ENCODE assay signal across 17 cellular contexts in the genomic region with DNA sequence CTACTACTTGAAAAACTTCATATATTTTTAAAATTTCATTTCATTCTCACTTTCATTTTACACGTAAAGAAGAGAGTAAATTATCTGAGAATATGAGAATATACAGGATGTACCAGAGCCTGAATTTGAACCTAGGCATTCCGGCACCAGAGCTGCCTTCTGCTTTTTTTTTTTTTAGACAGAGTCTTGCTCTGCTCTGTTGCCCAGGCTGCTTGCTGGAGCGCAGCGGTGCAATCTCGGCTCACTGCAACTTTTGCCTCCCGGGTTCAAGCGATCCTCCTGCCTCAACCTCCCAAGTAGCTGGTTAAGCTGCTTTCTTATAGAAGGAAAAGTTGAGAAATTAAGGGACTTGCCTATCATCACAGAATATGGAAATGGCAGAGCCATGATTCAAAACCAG.
DNase-seq lines count a peak whose midpoint lies in the region; ATAC-seq, FAIRE-seq and TF ChIP-seq lines count a peak whose summit lies in the region.
"Had no signal": no experiment of that assay in that cellular context is flagged by ENCODE, and none has a peak within 500 bp of the region (broad histone marks: within the 10 kb centered on the region; RNA-seq: fewer than 3 reads in every experiment).

No MANE protein-coding gene starts in this region.

- H3K36me3 Mint-ChIP-seq in astrocyte (ENCODE audit: low read depth, unreplicated experiment), result no peaks in the 10 kb centered on the region
- H3K36me3 Mint-ChIP-seq: activated naive CD4-positive, alpha-beta T cell treated with anti-CD3 and anti-CD28 coated beads, Interleukin-2, amount 10 ng/mL, durations not matched to agents 7 days and 5 days had no signal

- H3K4me1 ChIP-seq in astrocyte (ENCODE audit: insufficient read depth, low read length), result no peaks in the 10 kb centered on the region
- H3K4me1 ChIP-seq in heart left ventricle, result peaks cover 0 to 7% (median 0%) of the 10 kb centered on the region in 12 donors
- H3K4me1 ChIP-seq: upper lobe of left lung had no signal

- H3K9ac ChIP-seq in astrocyte (ENCODE audit: low read length), result no peak overlapping the region

- no peak overlapping the region for H2AFZ ChIP-seq in astrocyte (ENCODE audit: low read depth, low read length)

- H3K27me3 ChIP-seq in astrocyte (ENCODE audit: insufficient read depth, low read length) (no peaks in the 10 kb centered on the region), heart left ventricle (no peaks in the 10 kb centered on the region)
- H3K27me3 ChIP-seq: upper lobe of left lung had no signal

- no peak overlapping the region for H3K27ac Mint-ChIP-seq in astrocyte (ENCODE audit: unreplicated experiment)
- H3K27ac Mint-ChIP-seq: activated naive CD4-positive, alpha-beta T cell treated with anti-CD3 and anti-CD28 coated beads, Interleukin-2, amount 10 ng/mL, durations not matched to agents 7 days and 5 days had no signal

- 95 to 97% (median 96%) methylated on average over 7 of the region's 7 CpGs for WGBS in heart left ventricle, 4 donors

- no peak for FAIRE-seq in astrocyte (lab: Jason Lieb, UNC)
- FAIRE-seq: bronchial epithelial cell, D721Med had no signal

- no peak for TF ChIP-seq POLR2A in heart left ventricle (IDR thresholded peaks at IDR 0.05)

- no peak for TF ChIP-seq CTCF in astrocyte (IDR thresholded peaks at IDR 0.05; ENCODE audit: insufficient read depth, low read depth, low read length)
- TF ChIP-seq CTCF in heart left ventricle (IDR thresholded peaks at IDR 0.05), result no peak

- peaks cover 8% of the 10 kb centered on the region for H3K4me1 Mint-ChIP-seq in astrocyte (ENCODE audit: low read depth, unreplicated experiment)
- H3K4me1 Mint-ChIP-seq: activated naive CD4-positive, alpha-beta T cell treated with anti-CD3 and anti-CD28 coated beads, Interleukin-2, amount 10 ng/mL, durations not matched to agents 7 days and 5 days had no signal

- H3K9me3 Mint-ChIP-seq in astrocyte (ENCODE audit: unreplicated experiment), result peaks cover 4% of the 10 kb centered on the region
- H3K9me3 Mint-ChIP-seq: activated naive CD4-positive, alpha-beta T cell treated with anti-CD3 and anti-CD28 coated beads, Interleukin-2, amount 10 ng/mL, durations not matched to agents 7 days and 5 days; neural crest cell had no signal

- H3K27ac ChIP-seq in astrocyte (ENCODE audit: low read depth, low read length) (no peak overlapping the region), heart left ventricle (no peak overlapping the region)
- H3K27ac ChIP-seq: upper lobe of left lung, VCaP had no signal

- H3K27me3 Mint-ChIP-seq in astrocyte (ENCODE audit: low read depth, unreplicated experiment), result peaks cover 6% of the 10 kb centered on the region
- H3K27me3 Mint-ChIP-seq: activated naive CD4-positive, alpha-beta T cell treated with anti-CD3 and anti-CD28 coated beads, Interleukin-2, amount 10 ng/mL, durations not matched to agents 7 days and 5 days had no signal

- H3K4me3 ChIP-seq in astrocyte (ENCODE audit: insufficient read depth, low read depth, low read length), result no peak overlapping the region
- H3K4me3 ChIP-seq in heart left ventricle, result no peak overlapping the region
- H3K4me3 ChIP-seq: lung, upper lobe of left lung had no signal

- no peak overlapping the region for H3K4me3 Mint-ChIP-seq in astrocyte (ENCODE audit: unreplicated experiment)
- H3K4me3 Mint-ChIP-seq: activated naive CD4-positive, alpha-beta T cell treated with anti-CD3 and anti-CD28 coated beads, Interleukin-2, amount 10 ng/mL, durations not matched to agents 7 days and 5 days; neural crest cell had no signal

- peak overlapping the region; percentile 30 for H3K4me2 ChIP-seq in astrocyte (ENCODE audit: low read length)

- DNase-seq in astrocyte (ENCODE audit: low read depth), result no peak
- DNase-seq in ureter (ENCODE audit: low spot score), result no peak
- no peak for DNase-seq in NCI-H2081 (lab: John Stamatoyannopoulos, UW)
- no peak for DNase-seq in heart left ventricle
- DNase-seq: activated naive CD4-positive, alpha-beta T cell treated with anti-CD3 and anti-CD28 coated beads, Interleukin-2, amount 10 ng/mL, durations not matched to agents 7 days and 5 days; NCI-H2171; stimulated activated CD4-positive, alpha-beta T cell treated with anti-CD3 and anti-CD28 coated beads, Interleukin-4, amount 100 ng/mL, for 1 hour; upper lobe of left lung had no signal

- H3K9me3 ChIP-seq in astrocyte (ENCODE audit: insufficient read depth, low read depth, low read length) (no peaks in the 10 kb centered on the region), heart left ventricle (peaks cover 0 to 6% (median 0%) of the 10 kb centered on the region in 12 donors)
- H3K9me3 ChIP-seq: upper lobe of left lung had no signal

- H4K20me1 ChIP-seq in astrocyte (ENCODE audit: insufficient read depth, low read length), result no peaks in the 10 kb centered on the region

- intact Hi-C loops in heart left ventricle (cut with DNase I), result no loop called here

- ATAC-seq in GM18517 (IDR thresholded peaks at IDR 0.05; ENCODE audit: unreplicated experiment), result peak; percentile 45
- ATAC-seq in GM21526 (IDR thresholded peaks at IDR 0.05; ENCODE audit: low FRiP score, unreplicated experiment), result peak; percentile 48
- ATAC-seq in HG03108 (IDR thresholded peaks at IDR 0.05; ENCODE audit: unreplicated experiment), result peak; percentile 47
- ATAC-seq in heart left ventricle, result no peak
- ATAC-seq in SK-N-SH treated with all-trans-retinoic acid at 6 μM for 48 hours, result no peak

- no peaks in the 10 kb centered on the region for H3K36me3 ChIP-seq in astrocyte (ENCODE audit: insufficient read depth, low read length)
- no peaks in the 10 kb centered on the region for H3K36me3 ChIP-seq in heart left ventricle
- H3K36me3 ChIP-seq: upper lobe of left lung had no signal

- no peaks in the 10 kb centered on the region for H3K79me2 ChIP-seq in astrocyte (ENCODE audit: insufficient read depth, low read length)

TF ChIP-seq in SK-N-SH treated with all-trans-retinoic acid at 6 μM for 48 hours, 23 proteins besides CTCF, POLR2A, EP300 and RAD21:
- no peak for TF ChIP-seq ZC3H10 (CRISPR knock-in tag; IDR thresholded peaks at IDR 0.05)
- no peak for TF ChIP-seq ZNF70 (CRISPR knock-in tag; IDR thresholded peaks at IDR 0.05)
- TF ChIP-seq, protein P1, sequence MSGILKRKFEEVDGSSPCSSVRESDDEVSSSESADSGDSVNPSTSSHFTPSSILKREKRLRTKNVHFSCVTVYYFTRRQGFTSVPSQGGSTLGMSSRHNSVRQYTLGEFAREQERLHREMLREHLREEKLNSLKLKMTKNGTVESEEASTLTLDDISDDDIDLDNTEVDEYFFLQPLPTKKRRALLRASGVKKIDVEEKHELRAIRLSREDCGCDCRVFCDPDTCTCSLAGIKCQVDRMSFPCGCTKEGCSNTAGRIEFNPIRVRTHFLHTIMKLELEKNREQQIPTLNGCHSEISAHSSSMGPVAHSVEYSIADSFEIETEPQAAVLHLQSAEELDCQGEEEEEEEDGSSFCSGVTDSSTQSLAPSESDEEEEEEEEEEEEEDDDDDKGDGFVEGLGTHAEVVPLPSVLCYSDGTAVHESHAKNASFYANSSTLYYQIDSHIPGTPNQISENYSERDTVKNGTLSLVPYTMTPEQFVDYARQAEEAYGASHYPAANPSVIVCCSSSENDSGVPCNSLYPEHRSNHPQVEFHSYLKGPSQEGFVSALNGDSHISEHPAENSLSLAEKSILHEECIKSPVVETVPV (CRISPR knock-in tag; IDR thresholded peaks at IDR 0.05), result no peak
- no peak for TF ChIP-seq PPARA (CRISPR knock-in tag; IDR thresholded peaks at IDR 0.05; ENCODE audit: borderline replicate concordance)
- TF ChIP-seq ZFP3 (CRISPR knock-in tag; IDR thresholded peaks at IDR 0.05), result no peak
- no peak for TF ChIP-seq GLIS3 (CRISPR knock-in tag; IDR thresholded peaks at IDR 0.05)
- TF ChIP-seq ZFP30 (CRISPR knock-in tag; IDR thresholded peaks at IDR 0.05), result no peak
TF ChIP-seq in SK-N-SH treated with all-trans-retinoic acid at 6 μM for 48 hours: peak in this region for 0.

Comparison
In these comparisons a context has a peak if more than half of its experiments do, and no peak if none do; other contexts are left out.
1. ATAC-seq: peak in GM18517 (single experiment), GM21526 (single experiment) and HG03108 (single experiment); none in heart left ventricle (0 of 4) and SK-N-SH treated with all-trans-retinoic acid at 6 μM for 48 hours (single experiment).